21 cellular contexts compared by ENCODE assay signal in genomic region chr3:101170047-101170771, GRCh38.
DNase-seq lines count a peak whose midpoint lies in the region; ATAC-seq and TF ChIP-seq lines count a peak whose summit lies in the region.
"Had no signal": no experiment of that assay in that cellular context is flagged by ENCODE, and none has a peak within 500 bp of the region (broad histone marks: within the 10 kb centered on the region; RNA-seq: fewer than 3 reads in every experiment).

No MANE protein-coding gene starts in this region.

- no peaks in the 10 kb centered on the region for H3K9me3 Mint-ChIP-seq in activated CD4-positive, alpha-beta T cell treated with anti-CD3 and anti-CD28 coated beads for 36 hours (ENCODE audit: low read depth)
- H3K9me3 Mint-ChIP-seq in activated T-helper 2 cell treated with anti-CD3 and anti-CD28 coated beads, Interferon-gamma antibody, Interleukin-2, Interleukin-4, amounts not matched to agents 10 μg/mL and 5 μg/mL and 100 μg/mL, durations not matched to agents 14 hours and 24 hours and 36 hours: peaks cover 14% of the 10 kb centered on the region
- H3K9me3 Mint-ChIP-seq in stimulated activated effector memory CD8-positive, alpha-beta T cell treated with anti-CD3 and anti-CD28 coated beads, Interleukin-12 subunit alpha, Interleukin-12 subunit beta, amount 100 ng/mL, for 72 hours: no peaks in the 10 kb centered on the region
- H3K9me3 Mint-ChIP-seq: CD4-positive, alpha-beta memory T cell had no signal

- no peak overlapping the region for H3K9ac ChIP-seq in mammary epithelial cell (ENCODE audit: insufficient read depth, low read length)

- in situ Hi-C loops in mammary epithelial cell (cut with MboI; ENCODE audit: low sequenced_read_pairs in 2 of 2): no loop called here

- H3K9me3 ChIP-seq in heart right ventricle: peaks cover 0 to 18% (median 0%) of the 10 kb centered on the region in 11 donors
- no peaks in the 10 kb centered on the region for H3K9me3 ChIP-seq in mammary epithelial cell (replicated peaks; ENCODE audit: insufficient read depth, low read length)
- H3K9me3 ChIP-seq: A549 had no signal

- intact Hi-C loops in activated CD4-positive, alpha-beta T cell treated with anti-CD3 and anti-CD28 coated beads for 36 hours (cut with DNase I, micrococcal nuclease): no loop called here
- intact Hi-C loops in activated T-helper 2 cell treated with anti-CD3 and anti-CD28 coated beads, Interferon-gamma antibody, Interleukin-2, Interleukin-4, amounts not matched to agents 10 μg/mL and 5 μg/mL and 100 μg/mL, durations not matched to agents 14 hours and 24 hours and 36 hours (cut with micrococcal nuclease): loop anchor here (1.0 to 5.0 kb wide), 5 partner anchors 27 to 552 kb away; partner anchors contain the start of genes CEP97 and PCNP
- intact Hi-C loops in heart right ventricle (cut with DNase I) (no loop called here), mammary epithelial cell (cut with micrococcal nuclease) (no loop called here)

- peak; percentile 51 for ATAC-seq in activated CD4-positive, alpha-beta T cell treated with anti-CD3 and anti-CD28 coated beads for 36 hours
- peak in 6 of 8 donors; percentile 27 to 64 (median 54) for ATAC-seq in heart right ventricle
- peak; percentile 33 for ATAC-seq in stimulated activated effector memory CD8-positive, alpha-beta T cell treated with anti-CD3 and anti-CD28 coated beads, Interleukin-12 subunit alpha, Interleukin-12 subunit beta, amount 100 ng/mL, for 72 hours
- ATAC-seq: A549, esophagus mucosa had no signal

- H3K36me3 ChIP-seq in heart right ventricle (no peaks in the 10 kb centered on the region), mammary epithelial cell (ENCODE audit: insufficient read depth, low read length) (no peaks in the 10 kb centered on the region)
- H3K36me3 ChIP-seq: spleen, WERI-Rb-1 had no signal

- H3K27me3 Mint-ChIP-seq in activated CD4-positive, alpha-beta T cell treated with anti-CD3 and anti-CD28 coated beads for 36 hours: peaks cover 15% of the 10 kb centered on the region
- H3K27me3 Mint-ChIP-seq in activated T-helper 2 cell treated with anti-CD3 and anti-CD28 coated beads, Interferon-gamma antibody, Interleukin-2, Interleukin-4, amounts not matched to agents 10 μg/mL and 5 μg/mL and 100 μg/mL, durations not matched to agents 14 hours and 24 hours and 36 hours (ENCODE audit: low read depth): no peaks in the 10 kb centered on the region
- H3K27me3 Mint-ChIP-seq: stimulated activated memory B cell treated with anti-CD40 and anti-IgM and Interleukin-4, amounts not matched to agents 10 μg/mL and 1 μg/mL and 100 μg/mL, for 72 hours had no signal

- H2AFZ ChIP-seq in mammary epithelial cell (ENCODE audit: low read depth, low read length): no peak overlapping the region

- no peak for DNase-seq in activated CD4-positive, alpha-beta T cell treated with anti-CD3 and anti-CD28 coated beads for 36 hours
- DNase-seq in activated CD4-positive, alpha-beta T cell treated with anti-CD3 and anti-CD28 coated beads for 1 hour: no peak
- DNase-seq in activated T-helper 2 cell treated with anti-CD3 and anti-CD28 coated beads, Interferon-gamma antibody, Interleukin-2, Interleukin-4, amounts not matched to agents 10 μg/mL and 5 μg/mL and 100 μg/mL, durations not matched to agents 14 hours and 24 hours and 36 hours (ENCODE audit: low spot score): no peak
- DNase-seq in heart right ventricle (no peak), mammary epithelial cell (no peak), NCI-H748 treated with DMSO at 0.1 percent for 48 hours (lab: John Stamatoyannopoulos, UW) (no peak), cerebellar cortex (ENCODE audit: low spot score) (no peak)
- no peak for DNase-seq in stimulated activated effector memory CD8-positive, alpha-beta T cell treated with anti-CD3 and anti-CD28 coated beads, Interleukin-12 subunit alpha, Interleukin-12 subunit beta, amount 100 ng/mL, for 72 hours (ENCODE audit: low spot score in 2 of 2)
- DNase-seq: activated gamma-delta T cell; CD4-positive, alpha-beta memory T cell; dorsolateral prefrontal cortex; kidney; NCI-H1092 treated with DMSO at 0.1 percent for 48 hours; NCI-H774; RPMI8226; spleen; T-helper 1 cell; WERI-Rb-1 had no signal

- WGBS in heart right ventricle, 2 donors: 46 to 52% methylated on average over 8 of the region's 8 CpGs
- 77% methylated on average over 8 of the region's 8 CpGs for WGBS in mammary epithelial cell (ENCODE audit: low coverage, missing lambda C conversion rate)

- H3K4me3 ChIP-seq in heart right ventricle (no peak overlapping the region), mammary epithelial cell (replicated peaks in 1 of 3; ENCODE audit: insufficient read depth in 1 of 3, low read depth in 2 of 3, low read length in 3 of 3) (no peak overlapping the region)
- H3K4me3 ChIP-seq: A549, dorsolateral prefrontal cortex, spleen had no signal

- peaks cover 0 to 17% (median 7%) of the 10 kb centered on the region in 9 donors for H3K4me1 ChIP-seq in heart right ventricle
- no peaks in the 10 kb centered on the region for H3K4me1 ChIP-seq in mammary epithelial cell (ENCODE audit: insufficient read depth, low read length)
- H3K4me1 ChIP-seq: A549, spleen had no signal

- H3K27me3 ChIP-seq in heart right ventricle (no peaks in the 10 kb centered on the region), mammary epithelial cell (ENCODE audit: insufficient read depth, low read length) (no peaks in the 10 kb centered on the region)
- H3K27me3 ChIP-seq: spleen had no signal

- POLR2A ChIA-PET in activated CD4-positive, alpha-beta T cell treated with anti-CD3 and anti-CD28 coated beads for 36 hours (lab: Charles Lee): interaction anchor here (0.5 kb wide), 1 partner anchor 420 kb away, joined by 4 read pairs; no protein-coding TSS in a partner anchor

- no peak overlapping the region for H3K4me3 Mint-ChIP-seq in activated CD4-positive, alpha-beta T cell treated with anti-CD3 and anti-CD28 coated beads for 36 hours
- H3K4me3 Mint-ChIP-seq in activated T-helper 2 cell treated with anti-CD3 and anti-CD28 coated beads, Interferon-gamma antibody, Interleukin-2, Interleukin-4, amounts not matched to agents 10 μg/mL and 5 μg/mL and 100 μg/mL, durations not matched to agents 14 hours and 24 hours and 36 hours (ENCODE audit: low read depth): no peak overlapping the region
- no peak overlapping the region for H3K4me3 Mint-ChIP-seq in stimulated activated effector memory CD8-positive, alpha-beta T cell treated with anti-CD3 and anti-CD28 coated beads, Interleukin-12 subunit alpha, Interleukin-12 subunit beta, amount 100 ng/mL, for 72 hours
- H3K4me3 Mint-ChIP-seq: CD4-positive, alpha-beta memory T cell; stimulated activated memory B cell treated with anti-CD40 and anti-IgM and Interleukin-4, amounts not matched to agents 10 μg/mL and 1 μg/mL and 100 μg/mL, for 72 hours had no signal

- H3K27ac ChIP-seq in heart right ventricle: peak overlapping the region in 6 of 10 donors; percentile 15 to 54 (median 37)
- H3K27ac ChIP-seq in mammary epithelial cell (ENCODE audit: insufficient read depth, low read depth, low read length): no peak overlapping the region
- H3K27ac ChIP-seq: A549, dorsolateral prefrontal cortex, spleen had no signal

- peaks cover 19% of the 10 kb centered on the region for H3K4me1 Mint-ChIP-seq in activated CD4-positive, alpha-beta T cell treated with anti-CD3 and anti-CD28 coated beads for 36 hours
- peaks cover 38% of the 10 kb centered on the region for H3K4me1 Mint-ChIP-seq in activated T-helper 2 cell treated with anti-CD3 and anti-CD28 coated beads, Interferon-gamma antibody, Interleukin-2, Interleukin-4, amounts not matched to agents 10 μg/mL and 5 μg/mL and 100 μg/mL, durations not matched to agents 14 hours and 24 hours and 36 hours (ENCODE audit: low read depth)
- no peaks in the 10 kb centered on the region for H3K4me1 Mint-ChIP-seq in stimulated activated effector memory CD8-positive, alpha-beta T cell treated with anti-CD3 and anti-CD28 coated beads, Interleukin-12 subunit alpha, Interleukin-12 subunit beta, amount 100 ng/mL, for 72 hours
- H3K4me1 Mint-ChIP-seq: CD4-positive, alpha-beta memory T cell had no signal

- H4K20me1 ChIP-seq in mammary epithelial cell (ENCODE audit: insufficient read depth, low read length): no peaks in the 10 kb centered on the region

- no peak overlapping the region for H3K4me2 ChIP-seq in mammary epithelial cell (ENCODE audit: insufficient read depth, low read depth, low read length)
- H3K4me2 ChIP-seq: A549 had no signal

- CTCF ChIA-PET in activated CD4-positive, alpha-beta T cell treated with anti-CD3 and anti-CD28 coated beads for 36 hours (lab: Charles Lee): interaction anchor here (0.8 to 1.3 kb wide), 2 partner anchors 26 to 99 kb away, joined by 3 to 5 read pairs; no protein-coding TSS in a partner anchor
- CTCF ChIA-PET in mammary epithelial cell (lab: Charles Lee; ENCODE audit: low non-redundant PET): no interaction called here

- no peak overlapping the region for H3K27ac Mint-ChIP-seq in activated CD4-positive, alpha-beta T cell treated with anti-CD3 and anti-CD28 coated beads for 36 hours
- peak overlapping the region; percentile 96 for H3K27ac Mint-ChIP-seq in activated T-helper 2 cell treated with anti-CD3 and anti-CD28 coated beads, Interferon-gamma antibody, Interleukin-2, Interleukin-4, amounts not matched to agents 10 μg/mL and 5 μg/mL and 100 μg/mL, durations not matched to agents 14 hours and 24 hours and 36 hours
- H3K27ac Mint-ChIP-seq in stimulated activated effector memory CD8-positive, alpha-beta T cell treated with anti-CD3 and anti-CD28 coated beads, Interleukin-12 subunit alpha, Interleukin-12 subunit beta, amount 100 ng/mL, for 72 hours: no peak overlapping the region
- H3K27ac Mint-ChIP-seq: CD4-positive, alpha-beta memory T cell; stimulated activated memory B cell treated with anti-CD40 and anti-IgM and Interleukin-4, amounts not matched to agents 10 μg/mL and 1 μg/mL and 100 μg/mL, for 72 hours had no signal

- TF ChIP-seq CTCF in heart right ventricle (IDR thresholded peaks at IDR 0.05) (no peak), mammary epithelial cell (conservative IDR thresholded peaks at IDR 0.05 in 1 of 2, IDR thresholded peaks at IDR 0.05 in 1 of 2; ENCODE audit: extremely low read depth in 1 of 2, insufficient read depth in 1 of 2, low read depth in 1 of 2, low read length in 2 of 2) (no peak)

- H3K36me3 Mint-ChIP-seq in activated CD4-positive, alpha-beta T cell treated with anti-CD3 and anti-CD28 coated beads for 36 hours (ENCODE audit: low read depth): no peaks in the 10 kb centered on the region
- peaks cover 9% of the 10 kb centered on the region for H3K36me3 Mint-ChIP-seq in activated T-helper 2 cell treated with anti-CD3 and anti-CD28 coated beads, Interferon-gamma antibody, Interleukin-2, Interleukin-4, amounts not matched to agents 10 μg/mL and 5 μg/mL and 100 μg/mL, durations not matched to agents 14 hours and 24 hours and 36 hours (ENCODE audit: low read depth)
- H3K36me3 Mint-ChIP-seq in stimulated activated effector memory CD8-positive, alpha-beta T cell treated with anti-CD3 and anti-CD28 coated beads, Interleukin-12 subunit alpha, Interleukin-12 subunit beta, amount 100 ng/mL, for 72 hours: no peaks in the 10 kb centered on the region
- H3K36me3 Mint-ChIP-seq: CD4-positive, alpha-beta memory T cell; stimulated activated memory B cell treated with anti-CD40 and anti-IgM and Interleukin-4, amounts not matched to agents 10 μg/mL and 1 μg/mL and 100 μg/mL, for 72 hours had no signal

- H3K79me2 ChIP-seq in mammary epithelial cell (ENCODE audit: insufficient read depth, low read length): no peaks in the 10 kb centered on the region

- no TSS peak for BruUV-seq in mammary epithelial cell (replicated peaks; lab: Mats Ljungman, UMichigan)

- dilution Hi-C loops in mammary epithelial cell (cut with HindIII; ENCODE audit: low sequenced_read_pairs): no loop called here
